In the genomic region with DNA sequence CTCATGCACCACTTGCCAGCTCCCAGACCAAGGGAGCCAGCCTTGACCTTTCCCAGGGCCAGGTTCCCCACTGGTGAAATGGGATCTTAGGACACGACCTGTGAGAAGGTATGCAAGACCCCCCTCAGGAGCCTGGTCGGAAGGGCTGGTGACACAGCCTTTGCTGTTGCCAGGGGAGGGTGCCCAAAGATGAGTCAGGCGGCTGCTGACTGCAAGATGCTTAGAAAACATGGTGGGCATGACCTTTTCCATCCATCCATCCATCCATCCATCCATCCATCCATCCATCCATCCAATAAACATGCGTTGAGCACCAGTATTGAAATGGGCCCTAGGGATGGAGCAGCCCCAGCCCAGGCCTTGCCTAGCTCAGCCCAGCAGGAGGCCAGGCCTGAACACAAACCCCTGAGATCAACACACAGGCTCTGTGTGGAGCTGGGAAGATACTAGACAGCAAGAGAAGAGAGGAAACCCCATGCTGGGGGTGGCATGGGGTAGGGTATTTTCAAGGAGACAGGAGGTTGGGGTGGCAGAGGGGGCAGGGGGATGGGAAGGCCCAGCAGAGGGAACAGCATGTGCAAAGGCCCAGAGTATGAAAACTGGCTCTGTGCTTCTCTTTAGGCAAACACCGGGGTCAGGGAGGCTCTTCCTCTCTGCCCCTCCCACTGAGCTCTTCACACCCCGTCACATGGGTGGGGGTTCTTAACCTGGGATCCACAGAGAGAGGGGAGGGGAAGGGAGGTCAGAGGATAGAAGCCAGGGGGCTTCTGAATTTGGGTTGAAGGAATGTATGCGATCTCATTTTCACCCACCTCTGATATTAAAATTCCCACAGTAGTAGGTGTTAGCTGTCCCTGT, we compare ENCODE assay signal across 11 cellular contexts. TPM values are rescaled to one million over a fixed set of nuclear protein-coding genes. Genes with fewer than 3 reads are reported as not detected.
DNase-seq lines count a peak whose midpoint lies in the region; ATAC-seq and TF ChIP-seq lines count a peak whose summit lies in the region.
"Had no signal": no experiment of that assay in that cellular context is flagged by ENCODE, and none has a peak within 500 bp of the region (broad histone marks: within the 10 kb centered on the region; RNA-seq: fewer than 3 reads in every experiment).

No MANE protein-coding gene starts in this region.

- ATAC-seq in activated naive CD4-positive, alpha-beta T cell treated with anti-CD3 and anti-CD28 coated beads, Interleukin-2, amount 50 U/mL, for 72 hours = no peak
- no peak for ATAC-seq in effector memory CD8-positive, alpha-beta T cell (replicated peaks)
- ATAC-seq in stimulated activated effector memory CD8-positive, alpha-beta T cell treated with anti-CD3 and anti-CD28 coated beads, Interleukin-12 subunit alpha, Interleukin-12 subunit beta, amount 100 ng/mL, for 72 hours = no peak
- ATAC-seq in GM21526 (IDR thresholded peaks at IDR 0.05; ENCODE audit: low FRiP score, unreplicated experiment) (no peak), GM18870 (IDR thresholded peaks at IDR 0.05; ENCODE audit: unreplicated experiment) (no peak), gastroesophageal sphincter (no peak)
- ATAC-seq: mucosa of descending colon had no signal

- WGBS in gastroesophageal sphincter (ENCODE audit: low coverage in 1 of 2), 2 donors = 80 to 86% methylated on average over 1 to 2 of the region's 7 CpGs

- H3K4me1 ChIP-seq in gastroesophageal sphincter = peaks cover 0 to 21% (median 6%) of the 10 kb centered on the region in 3 donors

- H3K27me3 Mint-ChIP-seq in activated naive CD4-positive, alpha-beta T cell treated with anti-CD3 and anti-CD28 coated beads for 36 hours (ENCODE audit: low read depth) = no peaks in the 10 kb centered on the region
- no peaks in the 10 kb centered on the region for H3K27me3 Mint-ChIP-seq in effector memory CD8-positive, alpha-beta T cell

- no peaks in the 10 kb centered on the region for H3K9me3 ChIP-seq in SU-DHL-6 (ENCODE audit: insufficient read depth, low read length)
- H3K9me3 ChIP-seq in gastroesophageal sphincter = no peaks in the 10 kb centered on the region
- H3K9me3 ChIP-seq: mucosa of descending colon, uterus had no signal

- H3K36me3 ChIP-seq in SU-DHL-6 (ENCODE audit: low read length) = no peaks in the 10 kb centered on the region
- H3K36me3 ChIP-seq in gastroesophageal sphincter = no peaks in the 10 kb centered on the region
- H3K36me3 ChIP-seq: uterus had no signal

- no peaks in the 10 kb centered on the region for H4K20me1 ChIP-seq in SU-DHL-6 (ENCODE audit: low read depth, low read length)

- TF ChIP-seq POLR2A in gastroesophageal sphincter (IDR thresholded peaks at IDR 0.05) = no peak

- CTCF ChIA-PET in activated naive CD4-positive, alpha-beta T cell treated with anti-CD3 and anti-CD28 coated beads for 36 hours (lab: Charles Lee) = interaction anchor here (0.6 to 3.5 kb wide), 6 partner anchors 10 to 908 kb away, joined by 3 to 19 read pairs (median 4); no protein-coding TSS in a partner anchor

- DNase-seq in activated naive CD4-positive, alpha-beta T cell treated with anti-CD3 and anti-CD28 coated beads for 36 hours = no peak
- DNase-seq in activated naive CD4-positive, alpha-beta T cell treated with anti-CD3 and anti-CD28 coated beads, Interleukin-2, amount 50 U/mL, for 72 hours (ENCODE audit: low spot score in 2 of 2) = no peak
- DNase-seq in effector memory CD8-positive, alpha-beta T cell = no peak
- DNase-seq in stimulated activated effector memory CD8-positive, alpha-beta T cell treated with anti-CD3 and anti-CD28 coated beads, Interleukin-12 subunit alpha, Interleukin-12 subunit beta, amount 100 ng/mL, for 72 hours (ENCODE audit: low spot score in 2 of 2) = no peak
- DNase-seq: T1000, uterus had no signal

- peak overlapping the region; percentile 19 for H3K27ac Mint-ChIP-seq in activated naive CD4-positive, alpha-beta T cell treated with anti-CD3 and anti-CD28 coated beads for 36 hours
- peak overlapping the region in 1 of 2 donors; percentile 47 for H3K27ac Mint-ChIP-seq in activated naive CD4-positive, alpha-beta T cell treated with anti-CD3 and anti-CD28 coated beads, Interleukin-2, amount 50 U/mL, for 72 hours
- peak overlapping the region; percentile 28 to 91 for H3K27ac Mint-ChIP-seq in effector memory CD8-positive, alpha-beta T cell
- H3K27ac Mint-ChIP-seq in stimulated activated effector memory CD8-positive, alpha-beta T cell treated with anti-CD3 and anti-CD28 coated beads, Interleukin-12 subunit alpha, Interleukin-12 subunit beta, amount 100 ng/mL, for 72 hours = peak overlapping the region; percentile 60

- no peak for TF ChIP-seq EP300 in gastroesophageal sphincter (IDR thresholded peaks at IDR 0.05)

- intact Hi-C loops in activated naive CD4-positive, alpha-beta T cell treated with anti-CD3 and anti-CD28 coated beads for 36 hours (cut with micrococcal nuclease) = no loop called here

- TF ChIP-seq CTCF in SU-DHL-6 (IDR thresholded peaks at IDR 0.05; ENCODE audit: insufficient read depth, low read length, poor library complexity, severe bottlenecking) = no peak
- no peak for TF ChIP-seq CTCF in gastroesophageal sphincter (IDR thresholded peaks at IDR 0.05)

- H2AFZ ChIP-seq in SU-DHL-6 (ENCODE audit: low read depth, low read length, severe bottlenecking) = no peak overlapping the region

- H3K27ac ChIP-seq in SU-DHL-6 (ENCODE audit: low read depth, low read length) (no peak overlapping the region), gastroesophageal sphincter (peak overlapping the region in 1 of 4 donors; percentile 98)

- H3K9ac ChIP-seq in SU-DHL-6 (ENCODE audit: low read length) = peak overlapping the region; percentile 95; the same call in 1 of the 2 replicates

- H3K9me3 Mint-ChIP-seq in activated naive CD4-positive, alpha-beta T cell treated with anti-CD3 and anti-CD28 coated beads for 36 hours = no peaks in the 10 kb centered on the region
- peaks cover 0 to under 1% of the 10 kb centered on the region in 2 donors for H3K9me3 Mint-ChIP-seq in activated naive CD4-positive, alpha-beta T cell treated with anti-CD3 and anti-CD28 coated beads, Interleukin-2, amount 50 U/mL, for 72 hours
- no peaks in the 10 kb centered on the region for H3K9me3 Mint-ChIP-seq in effector memory CD8-positive, alpha-beta T cell
- H3K9me3 Mint-ChIP-seq in stimulated activated effector memory CD8-positive, alpha-beta T cell treated with anti-CD3 and anti-CD28 coated beads, Interleukin-12 subunit alpha, Interleukin-12 subunit beta, amount 100 ng/mL, for 72 hours = no peaks in the 10 kb centered on the region

- H3K4me1 Mint-ChIP-seq in activated naive CD4-positive, alpha-beta T cell treated with anti-CD3 and anti-CD28 coated beads for 36 hours (ENCODE audit: low read depth) = peaks cover 24% of the 10 kb centered on the region
- H3K4me1 Mint-ChIP-seq in effector memory CD8-positive, alpha-beta T cell (ENCODE audit: low read depth in 2 of 2) = peaks cover 8 to 17% of the 10 kb centered on the region in 2 donors
- peaks cover 34% of the 10 kb centered on the region for H3K4me1 Mint-ChIP-seq in stimulated activated effector memory CD8-positive, alpha-beta T cell treated with anti-CD3 and anti-CD28 coated beads, Interleukin-12 subunit alpha, Interleukin-12 subunit beta, amount 100 ng/mL, for 72 hours

- no peak overlapping the region for H3K4me3 ChIP-seq in SU-DHL-6 (ENCODE audit: insufficient read depth, low read length, poor library complexity, severe bottlenecking)
- no peak overlapping the region for H3K4me3 ChIP-seq in gastroesophageal sphincter

- no peaks in the 10 kb centered on the region; the same call in 1 of the 2 replicates for H3K79me2 ChIP-seq in SU-DHL-6 (ENCODE audit: insufficient read depth, low read length)

- H3F3A ChIP-seq in SU-DHL-6 (ENCODE audit: insufficient read depth) = peaks cover 8% of the 10 kb centered on the region; the same call in 1 of the 2 replicates

- peak overlapping the region; percentile 79 for H3K4me3 Mint-ChIP-seq in activated naive CD4-positive, alpha-beta T cell treated with anti-CD3 and anti-CD28 coated beads for 36 hours
- peak overlapping the region; percentile 82 to 87 for H3K4me3 Mint-ChIP-seq in effector memory CD8-positive, alpha-beta T cell
- peak overlapping the region; percentile 76 for H3K4me3 Mint-ChIP-seq in stimulated activated effector memory CD8-positive, alpha-beta T cell treated with anti-CD3 and anti-CD28 coated beads, Interleukin-12 subunit alpha, Interleukin-12 subunit beta, amount 100 ng/mL, for 72 hours

- no peaks in the 10 kb centered on the region for H3K36me3 Mint-ChIP-seq in activated naive CD4-positive, alpha-beta T cell treated with anti-CD3 and anti-CD28 coated beads for 36 hours (ENCODE audit: low read depth)
- H3K36me3 Mint-ChIP-seq in activated naive CD4-positive, alpha-beta T cell treated with anti-CD3 and anti-CD28 coated beads, Interleukin-2, amount 50 U/mL, for 72 hours = no peaks in the 10 kb centered on the region
- no peaks in the 10 kb centered on the region for H3K36me3 Mint-ChIP-seq in effector memory CD8-positive, alpha-beta T cell (ENCODE audit: insufficient read depth)
- H3K36me3 Mint-ChIP-seq in stimulated activated effector memory CD8-positive, alpha-beta T cell treated with anti-CD3 and anti-CD28 coated beads, Interleukin-12 subunit alpha, Interleukin-12 subunit beta, amount 100 ng/mL, for 72 hours = peaks cover 5% of the 10 kb centered on the region

- H3K4me2 ChIP-seq in SU-DHL-6 (ENCODE audit: low read depth, low read length, poor library complexity, severe bottlenecking) = peak overlapping the region; percentile 76

- H3K9me2 ChIP-seq in SU-DHL-6 (replicated peaks; ENCODE audit: insufficient read depth, low read length) = no peaks in the 10 kb centered on the region

- H3K27me3 ChIP-seq in SU-DHL-6 (ENCODE audit: low read length) (no peaks in the 10 kb centered on the region), gastroesophageal sphincter (no peaks in the 10 kb centered on the region)
- H3K27me3 ChIP-seq: uterus had no signal

RNA-seq across cellular contexts. Expression of a gene that starts 26.2 kb away (rescaled TPM):
- 10 to 100 TPM; 82.4 to 85.0 TPM for total RNA-seq in activated naive CD4-positive, alpha-beta T cell treated with anti-CD3 and anti-CD28 coated beads for 36 hours
- 100 to 1,000 TPM in 1 of 2 donors, 10 to 100 TPM in 1; 87.8 to 120 TPM for total RNA-seq in activated naive CD4-positive, alpha-beta T cell treated with anti-CD3 and anti-CD28 coated beads, Interleukin-2, amount 50 U/mL, for 72 hours
- 10 to 100 TPM; 55.1 to 76.3 (median 62.5) TPM for total RNA-seq in gastroesophageal sphincter

RNA-seq across cellular contexts. Expression of a gene that starts 53.3 kb away (rescaled TPM):
- under 1 TPM; 0.52 to 0.99 TPM for total RNA-seq in activated naive CD4-positive, alpha-beta T cell treated with anti-CD3 and anti-CD28 coated beads for 36 hours
- 1 to 10 TPM; 1.4 to 3.2 TPM for total RNA-seq in activated naive CD4-positive, alpha-beta T cell treated with anti-CD3 and anti-CD28 coated beads, Interleukin-2, amount 50 U/mL, for 72 hours
- total RNA-seq in gastroesophageal sphincter = under 1 TPM; 0.16 to 0.94 (median 0.68) TPM
